8 cellular contexts compared by ENCODE assay signal in genomic region chr3:58009749-58010535, GRCh38. TPM values are rescaled to one million over a fixed set of nuclear protein-coding genes. Genes with fewer than 3 reads are reported as not detected.
DNase-seq lines count a peak whose midpoint lies in the region; ATAC-seq, FAIRE-seq and TF ChIP-seq lines count a peak whose summit lies in the region.

No MANE protein-coding gene starts in this region.

- peak overlapping the region; percentile 79 for H3K27ac Mint-ChIP-seq in activated CD4-positive, alpha-beta T cell treated with anti-CD3 and anti-CD28 coated beads, Interleukin-2, amount 10 ng/mL, durations not matched to agents 7 days and 5 days
- peak overlapping the region; percentile 0 for H3K27ac Mint-ChIP-seq in activated T-helper 17 cell treated with anti-CD3 and anti-CD28 coated beads, Interleukin-2, amount 50 U/mL, for 72 hours

- peaks cover 12% of the 10 kb centered on the region for H3K9me1 ChIP-seq in keratinocyte (ENCODE audit: control insufficient read depth, extremely low read depth, insufficient read depth, low read length)

- no peaks in the 10 kb centered on the region for H3K27me3 ChIP-seq in keratinocyte (ENCODE audit: control insufficient read depth, extremely low read depth, insufficient read depth, low read length)
- no peaks in the 10 kb centered on the region for H3K27me3 ChIP-seq in thoracic aorta (replicated peaks; ENCODE audit: insufficient read depth)

- peak overlapping the region; percentile 85 for H3K9ac ChIP-seq in keratinocyte (ENCODE audit: control insufficient read depth, extremely low read depth, insufficient read depth, low read length)

- H3K79me2 ChIP-seq in keratinocyte (ENCODE audit: control insufficient read depth, insufficient read depth, low read length): peaks cover 71% of the 10 kb centered on the region

- H3K9me3 ChIP-seq in keratinocyte (ENCODE audit: control insufficient read depth, low read depth, low read length) (no peaks in the 10 kb centered on the region), thoracic aorta (no peaks in the 10 kb centered on the region)

- H3K4me1 Mint-ChIP-seq in activated CD4-positive, alpha-beta T cell treated with anti-CD3 and anti-CD28 coated beads, Interleukin-2, amount 10 ng/mL, durations not matched to agents 7 days and 5 days: peaks cover 47% of the 10 kb centered on the region
- peaks cover 23% of the 10 kb centered on the region for H3K4me1 Mint-ChIP-seq in activated T-helper 17 cell treated with anti-CD3 and anti-CD28 coated beads, Interleukin-2, amount 50 U/mL, for 72 hours

- H3K4me2 ChIP-seq in keratinocyte (ENCODE audit: control insufficient read depth, extremely low read depth, insufficient read depth, low read depth, low read length): peak overlapping the region; percentile 100

- H3K27me3 Mint-ChIP-seq in activated CD4-positive, alpha-beta T cell treated with anti-CD3 and anti-CD28 coated beads, Interleukin-2, amount 10 ng/mL, durations not matched to agents 7 days and 5 days: no peaks in the 10 kb centered on the region
- no peaks in the 10 kb centered on the region for H3K27me3 Mint-ChIP-seq in activated T-helper 17 cell treated with anti-CD3 and anti-CD28 coated beads, Interleukin-2, amount 50 U/mL, for 72 hours

- FAIRE-seq in keratinocyte (lab: Jason Lieb, UNC) (no peak), frontal cortex (lab: Jason Lieb, UNC) (no peak)

- H3K27ac ChIP-seq in keratinocyte (ENCODE audit: control insufficient read depth, insufficient read depth, low read length) (peak overlapping the region; percentile 80), thoracic aorta (peak overlapping the region; percentile 77 to 80)

- peak overlapping the region; percentile 85 for H3K4me3 Mint-ChIP-seq in activated CD4-positive, alpha-beta T cell treated with anti-CD3 and anti-CD28 coated beads, Interleukin-2, amount 10 ng/mL, durations not matched to agents 7 days and 5 days
- H3K4me3 Mint-ChIP-seq in activated T-helper 17 cell treated with anti-CD3 and anti-CD28 coated beads, Interleukin-2, amount 50 U/mL, for 72 hours: peak overlapping the region; percentile 64

- DNase-seq in activated CD4-positive, alpha-beta T cell treated with anti-CD3 and anti-CD28 coated beads, Interleukin-2, amount 10 ng/mL, durations not matched to agents 7 days and 5 days: no peak
- DNase-seq in activated CD4-positive, alpha-beta T cell treated with anti-CD3 and anti-CD28 coated beads, Interleukin-2, amount 50 U/mL, for 48 hours: no peak
- DNase-seq in keratinocyte (ENCODE audit: low read depth, low spot score): no peak
- DNase-seq in thoracic aorta (ENCODE audit: low spot score): no peak
- no peak for DNase-seq in frontal cortex (ENCODE audit: low spot score in 2 of 2)
- no peak for DNase-seq in KG1 (lab: John Stamatoyannopoulos, UW)
- no peak for DNase-seq in SIG-M5 (lab: John Stamatoyannopoulos, UW)

- TF ChIP-seq CTCF in keratinocyte (optimal IDR thresholded peaks at IDR 0.05 in 1 of 3, IDR thresholded peaks at IDR 0.05 in 1 of 3, conservative IDR thresholded peaks at IDR 0.05 in 1 of 3; ENCODE audit: extremely low read depth in 1 of 3, insufficient read depth in 2 of 3, low read length in 3 of 3) (no peak), thoracic aorta (IDR thresholded peaks at IDR 0.05) (no peak)

- H3K9me3 Mint-ChIP-seq in activated CD4-positive, alpha-beta T cell treated with anti-CD3 and anti-CD28 coated beads, Interleukin-2, amount 10 ng/mL, durations not matched to agents 7 days and 5 days: no peaks in the 10 kb centered on the region
- H3K9me3 Mint-ChIP-seq in activated T-helper 17 cell treated with anti-CD3 and anti-CD28 coated beads, Interleukin-2, amount 50 U/mL, for 72 hours: no peaks in the 10 kb centered on the region

- H4K20me1 ChIP-seq in keratinocyte (ENCODE audit: control insufficient read depth, extremely low read depth, insufficient read depth, low read length): peaks cover 56% of the 10 kb centered on the region

- H3K4me1 ChIP-seq in keratinocyte (ENCODE audit: control insufficient read depth, extremely low read depth, insufficient read depth, low read length) (peaks cover 56% of the 10 kb centered on the region), thoracic aorta (ENCODE audit: control insufficient read depth in 1 of 2, low read depth in 2 of 2) (peaks cover 28 to 47% of the 10 kb centered on the region in 2 donors)

- no peak overlapping the region for H2AFZ ChIP-seq in keratinocyte (ENCODE audit: control insufficient read depth, low read length)

- CTCF ChIA-PET in activated CD4-positive, alpha-beta T cell treated with anti-CD3 and anti-CD28 coated beads, Interleukin-2, amount 10 ng/mL, durations not matched to agents 7 days and 5 days (lab: Charles Lee): interaction anchor here (1.5 to 1.9 kb wide), 4 partner anchors 9 to 119 kb away, joined by 4 to 6 read pairs (median 5); no protein-coding TSS in a partner anchor

- H3K4me3 ChIP-seq in keratinocyte (ENCODE audit: control insufficient read depth in 2 of 3, extremely low read depth in 1 of 3, insufficient read depth in 2 of 3, low read depth in 1 of 3, low read length in 3 of 3) (peak overlapping the region; percentile 81 to 94 (median 93)), thoracic aorta (peak overlapping the region; percentile 90)

- H3K36me3 ChIP-seq in keratinocyte (ENCODE audit: control insufficient read depth in 2 of 2, extremely low read depth in 1 of 2, insufficient read depth in 2 of 2, low read length in 2 of 2): peaks cover 13 to 50% of the 10 kb centered on the region in 2 experiments
- no peaks in the 10 kb centered on the region for H3K36me3 ChIP-seq in thoracic aorta

- POLR2A ChIA-PET in activated CD4-positive, alpha-beta T cell treated with anti-CD3 and anti-CD28 coated beads, Interleukin-2, amount 10 ng/mL, durations not matched to agents 7 days and 5 days (lab: Charles Lee): no interaction called here

- H3K36me3 Mint-ChIP-seq in activated CD4-positive, alpha-beta T cell treated with anti-CD3 and anti-CD28 coated beads, Interleukin-2, amount 10 ng/mL, durations not matched to agents 7 days and 5 days (ENCODE audit: low read depth): peaks cover 3% of the 10 kb centered on the region
- H3K36me3 Mint-ChIP-seq in activated T-helper 17 cell treated with anti-CD3 and anti-CD28 coated beads, Interleukin-2, amount 50 U/mL, for 72 hours (ENCODE audit: low read depth): no peaks in the 10 kb centered on the region

- no peak for ATAC-seq in activated T-helper 17 cell treated with anti-CD3 and anti-CD28 coated beads, Interleukin-2, amount 50 U/mL, for 72 hours (replicated peaks)
- ATAC-seq in thoracic aorta (ENCODE audit: insufficient number of reproducible peaks, low FRiP score, low read depth): no peak

- dilution Hi-C loops in keratinocyte (cut with MboI; ENCODE audit: extremely low pct_ligation_motif_present, low sequenced_read_pairs): no loop called here

RNA-seq across cellular contexts. Expression of gene FLNB, which starts 1.7 kb away (rescaled TPM):
- 10 to 100 TPM; 27.2 to 28.1 TPM for total RNA-seq in activated CD4-positive, alpha-beta T cell treated with anti-CD3 and anti-CD28 coated beads, Interleukin-2, amount 10 ng/mL, durations not matched to agents 7 days and 5 days
- 10 to 100 TPM; 22.5 to 23.6 TPM for total RNA-seq in activated T-helper 17 cell treated with anti-CD3 and anti-CD28 coated beads, Interleukin-2, amount 50 U/mL, for 72 hours
- 271 to 566 TPM (median 289 TPM) in 3 replicates for polyA plus RNA-seq in keratinocyte
- 139 TPM for polyA plus RNA-seq in keratinocyte (2011; ENCODE audit: low read depth)
- polyA plus RNA-seq in keratinocyte (2011; cell fraction: cytosol; rRNA removed): 224 and 242 TPM in 2 replicates
- polyA plus RNA-seq in keratinocyte (2011; cell fraction: nucleus; rRNA removed): 1,762 and 1,792 TPM in 2 replicates
- 243 and 645 TPM in 2 replicates for polyA plus RNA-seq in keratinocyte (2012; ENCODE audit: low replicate concordance)
- polyA minus RNA-seq in keratinocyte: 1,184 to 1,540 TPM (median 1,356 TPM) in 3 replicates
- polyA minus RNA-seq in keratinocyte (2011; cell fraction: cytosol; rRNA and poly(A)+ RNA removed): 873 TPM
- 2,395 and 3,178 TPM in 2 replicates for polyA minus RNA-seq in keratinocyte (2011; cell fraction: nucleus; rRNA and poly(A)+ RNA removed)
- total RNA-seq in thoracic aorta (100 to 1,000 TPM in 1 of 2 donors, 10 to 100 TPM in 1; 96.9 to 139 TPM), frontal cortex (16.3 TPM)
